8 cellular contexts compared by ENCODE assay signal in the genomic region with DNA sequence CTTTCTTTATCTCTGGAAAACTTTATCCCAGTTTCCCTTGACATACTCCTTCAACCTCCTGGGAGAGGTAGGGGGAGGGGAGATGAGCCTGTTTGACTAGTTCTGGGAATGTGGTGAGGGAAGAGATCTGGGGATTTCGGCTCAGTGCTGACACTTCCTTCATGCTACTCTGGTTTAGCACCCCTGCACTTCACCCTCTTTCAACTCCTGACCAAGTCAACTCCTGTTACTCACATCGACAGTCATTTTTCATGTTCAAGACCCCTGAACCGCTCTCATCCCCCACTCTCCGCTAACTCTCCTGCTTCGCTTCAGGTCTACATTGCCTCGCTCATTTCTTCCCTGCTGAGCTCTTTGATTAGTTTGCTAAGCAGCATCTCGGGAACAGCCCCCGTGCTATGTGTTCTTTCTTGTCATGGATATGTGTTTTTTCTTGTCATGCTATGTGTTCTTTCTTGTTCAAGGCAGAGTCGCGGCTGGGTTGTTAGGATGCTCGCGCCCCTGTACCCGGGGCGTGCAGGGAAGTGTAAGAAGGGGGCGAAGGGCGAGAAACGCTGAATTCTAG. TPM values are rescaled to one million over a fixed set of nuclear protein-coding genes. Genes with fewer than 3 reads are reported as not detected.
DNase-seq lines count a peak whose midpoint lies in the region; ATAC-seq and TF ChIP-seq lines count a peak whose summit lies in the region.

No MANE protein-coding gene starts in this region.

- H3K9me2 ChIP-seq in GM23248 (ENCODE audit: insufficient read depth): no peaks in the 10 kb centered on the region

- WGBS in GM23248 (ENCODE audit: low coverage in 1 of 2, low lambda C conversion rate in 2 of 2, missing lambda C conversion rate in 2 of 2), 2 experiments: 2% methylated on average over 17 of the region's 17 CpGs
- WGBS in liver: 4% methylated on average over 17 of the region's 17 CpGs

- H3K4me1 ChIP-seq in GM23248 (ENCODE audit: insufficient read depth): no peaks in the 10 kb centered on the region
- no peaks in the 10 kb centered on the region for H3K4me1 ChIP-seq in colonic mucosa
- peaks cover 0 to 28% (median 21%) of the 10 kb centered on the region in 4 donors for H3K4me1 ChIP-seq in liver (ENCODE audit: control insufficient read depth in 4 of 4, insufficient read depth in 4 of 4, low read length in 3 of 4)

- H3K9ac ChIP-seq in GM23248 (peak overlapping the region; percentile 75), colonic mucosa (ENCODE audit: low read depth in 2 of 2, low read length in 2 of 2) (peak overlapping the region; percentile 53 to 73), liver (ENCODE audit: low read depth in 1 of 2, low read length in 2 of 2) (peak overlapping the region in 1 of 2 donors; percentile 96)

- peak; percentile 41 for ATAC-seq in WTC11

- H3K4me1 Mint-ChIP-seq in WTC11: peaks cover 23% of the 10 kb centered on the region

- H3K9me3 ChIP-seq in GM23248 (ENCODE audit: low read depth): no peaks in the 10 kb centered on the region
- H3K9me3 ChIP-seq in colonic mucosa: no peaks in the 10 kb centered on the region
- H3K9me3 ChIP-seq in liver (ENCODE audit: control insufficient read depth in 4 of 4, low read length in 3 of 4): no peaks in the 10 kb centered on the region

- peaks cover 37% of the 10 kb centered on the region for H3F3A ChIP-seq in GM23248 (ENCODE audit: insufficient read depth)

- peak overlapping the region; percentile 95 for H3K4me3 Mint-ChIP-seq in WTC11

- H3K9me3 Mint-ChIP-seq in WTC11: no peaks in the 10 kb centered on the region

- H4K20me1 ChIP-seq in GM23248 (ENCODE audit: insufficient read depth): no peaks in the 10 kb centered on the region

- DNase-seq in DMS114 treated with DMSO at 0.1 percent for 48 hours (lab: John Stamatoyannopoulos, UW; ENCODE audit: unreplicated experiment) (peak; percentile 90), GM23248 (no peak), NAMALWA (ENCODE audit: low spot score) (peak; percentile 87), WTC11 (ENCODE audit: low spot score) (peak; percentile 56), colonic mucosa (peak; percentile 78), NCI-H187 (lab: John Stamatoyannopoulos, UW) (no peak)
- DNase-seq in stimulated activated CD8-positive, alpha-beta memory T cell treated with anti-CD3 and anti-CD28 coated beads, Interleukin-4, amount 100 ng/mL, for 48 hours: peak; percentile 73

- H3K27ac Mint-ChIP-seq in WTC11: peak overlapping the region; percentile 91

- H3K27me3 ChIP-seq in GM23248 (replicated peaks; ENCODE audit: insufficient read depth) (no peaks in the 10 kb centered on the region), colonic mucosa (no peaks in the 10 kb centered on the region), liver (ENCODE audit: control insufficient read depth in 4 of 4, insufficient read depth in 4 of 4, low read length in 3 of 4) (no peaks in the 10 kb centered on the region)

- H3K36me3 Mint-ChIP-seq in WTC11: no peaks in the 10 kb centered on the region

- in situ Hi-C loops in GM23248 (cut with MboI): no loop called here

- H3K79me2 ChIP-seq in GM23248 (ENCODE audit: insufficient read depth): no peaks in the 10 kb centered on the region

- TF ChIP-seq CTCF in WTC11 (IDR thresholded peaks at IDR 0.05) (no peak), colonic mucosa (IDR thresholded peaks at IDR 0.05) (no peak), liver (IDR thresholded peaks at IDR 0.05; ENCODE audit: low read depth, low read length, missing input control) (no peak)

- peak overlapping the region; percentile 94 for H3K4me3 ChIP-seq in GM23248
- peak overlapping the region; percentile 36 for H3K4me3 ChIP-seq in colonic mucosa
- H3K4me3 ChIP-seq in liver (ENCODE audit: low read depth in 1 of 3, low read length in 3 of 3): peak overlapping the region; percentile 34 to 97 (median 77)

- TF ChIP-seq RAD21 in liver (IDR thresholded peaks at IDR 0.05): peak in 1 of 2 donors; percentile 2

- CTCF ChIA-PET in WTC11 (lab: Charles Lee): interaction anchor here (0.8 to 1.9 kb wide), 6 partner anchors 16 to 103 kb away, joined by 3 to 8 read pairs (median 4); partner anchors contain the start of gene TRIM27

- peak overlapping the region; percentile 98 for H2AFZ ChIP-seq in GM23248

- no peaks in the 10 kb centered on the region for H3K36me3 ChIP-seq in GM23248 (ENCODE audit: low read depth)
- H3K36me3 ChIP-seq in colonic mucosa: no peaks in the 10 kb centered on the region
- no peaks in the 10 kb centered on the region for H3K36me3 ChIP-seq in liver (ENCODE audit: control insufficient read depth in 4 of 4, insufficient read depth in 3 of 4, low read depth in 1 of 4, low read length in 3 of 4)

- intact Hi-C loops in colonic mucosa (cut with DNase I): loop anchor here (2.0 to 5.0 kb wide), 2 partner anchors 42 to 43 kb away; no protein-coding TSS in a partner anchor

- POLR2A ChIA-PET in WTC11 (lab: Charles Lee): interaction anchor here (0.7 to 2.4 kb wide), 5 partner anchors 16 to 102 kb away, joined by 3 to 8 read pairs (median 5); partner anchors contain the start of gene TRIM27

- H3K27ac ChIP-seq in GM23248 (peak overlapping the region; percentile 59), colonic mucosa (peak overlapping the region; percentile 80), liver (ENCODE audit: low read depth in 1 of 2, low read length in 2 of 2) (peak overlapping the region; percentile 77 to 94)

- peaks cover 4% of the 10 kb centered on the region for H3K27me3 Mint-ChIP-seq in WTC11 (ENCODE audit: low read depth)

- peak overlapping the region; percentile 92 for H3K4me2 ChIP-seq in GM23248 (ENCODE audit: unreplicated experiment)

TF ChIP-seq in WTC11, 78 proteins besides CTCF, POLR2A, EP300 and RAD21 (continues in another document):
- TF ChIP-seq ETV6 (CRISPR knock-in tag; IDR thresholded peaks at IDR 0.05): no peak
- no peak for TF ChIP-seq HMGXB4 (CRISPR knock-in tag; IDR thresholded peaks at IDR 0.05)
- TF ChIP-seq TEAD1 (CRISPR knock-in tag; IDR thresholded peaks at IDR 0.05): no peak
- no peak for TF ChIP-seq KAT7 (CRISPR knock-in tag; IDR thresholded peaks at IDR 0.05; ENCODE audit: borderline replicate concordance)
- TF ChIP-seq IRF2 (CRISPR knock-in tag; IDR thresholded peaks at IDR 0.05; ENCODE audit: borderline replicate concordance, low read depth): no peak
- 0 out of 2 replicates have a peak, but pooled peaks have one; percentile 12 for TF ChIP-seq GABPB1 (CRISPR knock-in tag; IDR thresholded peaks at IDR 0.05)

TF ChIP-seq in liver, 16 proteins besides CTCF, POLR2A, EP300 and RAD21 (continues in another document):
- TF ChIP-seq GABPA (IDR thresholded peaks at IDR 0.05 in 1 of 2, conservative IDR thresholded peaks at IDR 0.05 in 1 of 2): no peak
- no peak for TF ChIP-seq FOXA2 (IDR thresholded peaks at IDR 0.05)
- TF ChIP-seq FOXA1 (IDR thresholded peaks at IDR 0.05): no peak
- no peak for TF ChIP-seq RXRA (IDR thresholded peaks at IDR 0.05)
- no peak for TF ChIP-seq MAX (IDR thresholded peaks at IDR 0.05)
- TF ChIP-seq TAF1 (conservative IDR thresholded peaks at IDR 0.05): no peak
- TF ChIP-seq REST (IDR thresholded peaks at IDR 0.05): no peak
- no peak for TF ChIP-seq ATF3 (IDR thresholded peaks at IDR 0.05)
- TF ChIP-seq YY1 (IDR thresholded peaks at IDR 0.05): no peak
- TF ChIP-seq SP1 (IDR thresholded peaks at IDR 0.05): no peak
- TF ChIP-seq HNF4A (conservative IDR thresholded peaks at IDR 0.05): no peak
- TF ChIP-seq EGR1 (IDR thresholded peaks at IDR 0.05; ENCODE audit: low read depth in 2 of 2): no peak
- TF ChIP-seq JUND (IDR thresholded peaks at IDR 0.05): no peak
- TF ChIP-seq NR2F2 (IDR thresholded peaks at IDR 0.05): no peak

RNA-seq across cellular contexts. Expression of gene TRIM27, which starts 16.6 kb away (rescaled TPM):
- 56.1 and 67.7 TPM in 2 replicates for total RNA-seq in GM23248 (2014; rRNA removed; shearing (Covaris generic))
- 40.2 and 42.1 TPM in 2 replicates for polyA plus RNA-seq in GM23248 (2016; fragmentation: Nextera tagmentation; extraction: Ambion mirVana)
- total RNA-seq in WTC11 (2021): 65.8 to 79.8 TPM (median 68.3 TPM) in 3 replicates
- 10 to 100 TPM; 26.9 to 47.7 TPM for total RNA-seq in colonic mucosa
- total RNA-seq in liver: 10 to 100 TPM; 27.3 to 63.3 TPM
- 10 to 100 TPM; 19.6 to 37.7 TPM for polyA plus RNA-seq in liver

Comparison
In these comparisons a context has a peak if more than half of its experiments do, and no peak if none do; other contexts are left out.
1. DNase-seq: peak in DMS114 treated with DMSO at 0.1 percent for 48 hours (single experiment), NAMALWA (single experiment), WTC11 (single experiment), colonic mucosa (single experiment) and stimulated activated CD8-positive, alpha-beta memory T cell treated with anti-CD3 and anti-CD28 coated beads, Interleukin-4, amount 100 ng/mL, for 48 hours (single experiment); none in GM23248 (single experiment) and NCI-H187 (0 of 2).
2. H3K4me3 ChIP-seq: peak in every context shown above with its lines; median percentile 94 in GM23248; 77 in liver; 36 in colonic mucosa.
3. Peak in every context shown above with its lines, with median percentiles within 50 percentile points of each other: H3K27ac ChIP-seq.